14 cellular contexts compared by ENCODE assay signal in genomic region chr6:89950879-89951391, GRCh38. TPM values are rescaled to one million over a fixed set of nuclear protein-coding genes. Genes with fewer than 3 reads are reported as not detected.
DNase-seq lines count a peak whose midpoint lies in the region; ATAC-seq, FAIRE-seq and TF ChIP-seq lines count a peak whose summit lies in the region.
"Had no signal": no experiment of that assay in that cellular context is flagged by ENCODE, and none has a peak within 500 bp of the region (broad histone marks: within the 10 kb centered on the region; RNA-seq: fewer than 3 reads in every experiment).

No MANE protein-coding gene starts in this region.

- H3F3A ChIP-seq in SK-N-SH (replicated peaks; ENCODE audit: insufficient read depth) = no peaks in the 10 kb centered on the region

- no peak overlapping the region for H3K4me3 Mint-ChIP-seq in Caco-2 (ENCODE audit: unreplicated experiment)
- H3K4me3 Mint-ChIP-seq in brain = no peak overlapping the region
- H3K4me3 Mint-ChIP-seq in natural killer cell = no peak overlapping the region

- CTCF ChIA-PET in Caco-2 (lab: Charles Lee) (interaction anchor here (0.9 kb wide), 1 partner anchor 10 kb away, joined by 4 read pairs; no protein-coding TSS in a partner anchor), OCI-LY7 (lab: Charles Lee; ENCODE audit: unreplicated experiment) (no interaction called here), SK-N-SH (lab: Yijun Ruan, JAX) (interaction anchor here (0.5 to 3.9 kb wide), 7 partner anchors 10 to 528 kb away, joined by 3 to 22 read pairs (median 5); no protein-coding TSS in a partner anchor)

- no peaks in the 10 kb centered on the region for H3K36me3 Mint-ChIP-seq in Caco-2 (ENCODE audit: insufficient read depth, unreplicated experiment)
- H3K36me3 Mint-ChIP-seq in brain = peaks cover 30% of the 10 kb centered on the region
- peaks cover 5% of the 10 kb centered on the region for H3K36me3 Mint-ChIP-seq in natural killer cell

- H3K27ac Mint-ChIP-seq in Caco-2 (ENCODE audit: unreplicated experiment) = no peak overlapping the region
- H3K27ac Mint-ChIP-seq in brain = peak overlapping the region in 3 of 5 experiments; percentile 62 to 96 (median 81)
- H3K27ac Mint-ChIP-seq in natural killer cell = peak overlapping the region; percentile 81 to 87

- H4K20me1 ChIP-seq in OCI-LY7 (ENCODE audit: insufficient read depth, low read length) (no peaks in the 10 kb centered on the region), SK-N-SH (ENCODE audit: insufficient read depth) (no peaks in the 10 kb centered on the region)

- intact Hi-C loops in Caco-2 (cut with micrococcal nuclease; ENCODE audit: unreplicated experiment) = no loop called here
- intact Hi-C loops in OCI-LY7 (cut with micrococcal nuclease; ENCODE audit: unreplicated experiment) = no loop called here
- intact Hi-C loops in natural killer cell (cut with micrococcal nuclease) = loop anchor here (5.0 kb wide), 3 partner anchors 236 to 446 kb away; partner anchors contain the start of gene BACH2

- H3K9ac ChIP-seq in SK-N-SH = no peak overlapping the region

- no peak overlapping the region for H2AFZ ChIP-seq in OCI-LY7 (ENCODE audit: low read length)
- no peak overlapping the region for H2AFZ ChIP-seq in SK-N-SH (ENCODE audit: low read depth)

- FAIRE-seq in small intestine (lab: Jason Lieb, UNC) = no peak
- FAIRE-seq: GM19239 had no signal

- H3K9me3 Mint-ChIP-seq in Caco-2 (ENCODE audit: unreplicated experiment) (no peaks in the 10 kb centered on the region), brain (no peaks in the 10 kb centered on the region), natural killer cell (no peaks in the 10 kb centered on the region)

- WGBS in SK-N-SH (ENCODE audit: low lambda C conversion rate) = 81% methylated on average over 7 of the region's 15 CpGs
- 83 to 86% (median 86%) methylated on average over 15 of the region's 15 CpGs for WGBS in small intestine, 3 donors

- H3K9me3 ChIP-seq in Caco-2 (no peaks in the 10 kb centered on the region), OCI-LY7 (ENCODE audit: low read length) (no peaks in the 10 kb centered on the region), SK-N-SH (no peaks in the 10 kb centered on the region), small intestine (ENCODE audit: control insufficient read depth, low read depth) (no peaks in the 10 kb centered on the region)
- H3K9me3 ChIP-seq: HAP-1, left ventricle myocardium inferior, psoas muscle, upper lobe of right lung had no signal

- no peak for TF ChIP-seq RAD21 in SK-N-SH (IDR thresholded peaks at IDR 0.05; ENCODE audit: low read length)

- ATAC-seq in natural killer cell (no peak), GM18867 (IDR thresholded peaks at IDR 0.05; ENCODE audit: unreplicated experiment) (no peak)
- ATAC-seq: upper lobe of right lung had no signal

- H3K4me1 Mint-ChIP-seq in Caco-2 (ENCODE audit: low read depth, unreplicated experiment) (no peaks in the 10 kb centered on the region), brain (peaks cover 36% of the 10 kb centered on the region), natural killer cell (peaks cover 49% of the 10 kb centered on the region in 2 donors)

- H3K27me3 ChIP-seq in Caco-2 (replicated peaks; ENCODE audit: control insufficient read depth, insufficient read depth, low read length) (no peaks in the 10 kb centered on the region; the same call in 1 of the 2 replicates), SK-N-SH (ENCODE audit: insufficient read depth) (no peaks in the 10 kb centered on the region), small intestine (ENCODE audit: control insufficient read depth in 2 of 2, insufficient read depth in 2 of 2, low read length in 2 of 2) (no peaks in the 10 kb centered on the region)
- H3K27me3 ChIP-seq: upper lobe of right lung had no signal

- H3K79me2 ChIP-seq in OCI-LY7 (ENCODE audit: insufficient read depth, low read depth, low read length) = 0 out of 2 replicates have a peak, but pooled peaks cover 6% of the 10 kb centered on the region
- no peaks in the 10 kb centered on the region for H3K79me2 ChIP-seq in SK-N-SH (ENCODE audit: insufficient read depth)

- no TSS peak for BruUV-seq in Caco-2 (replicated peaks; lab: Mats Ljungman, UMichigan)
- TSS peak; percentile 27 for BruUV-seq in OCI-LY7 (replicated peaks; lab: Mats Ljungman, UMichigan)

- POLR2A ChIA-PET in Caco-2 (lab: Charles Lee) = no interaction called here
- POLR2A ChIA-PET in OCI-LY7 (lab: Charles Lee) = no interaction called here
- POLR2A ChIA-PET in SK-N-SH (lab: Yijun Ruan, JAX) = no interaction called here

- TF ChIP-seq CTCF in Caco-2 (IDR thresholded peaks at IDR 0.05; ENCODE audit: insufficient read depth in 1 of 2, low read depth in 1 of 2, low read length in 1 of 2, severe bottlenecking in 1 of 2, unreplicated experiment in 1 of 2) = no peak
- no peak for TF ChIP-seq CTCF in OCI-LY7 (conservative IDR thresholded peaks at IDR 0.05; ENCODE audit: low read length)
- TF ChIP-seq CTCF in brain (conservative IDR thresholded peaks at IDR 0.05) = no peak
- TF ChIP-seq CTCF in natural killer cell (IDR thresholded peaks at IDR 0.05) = no peak
- TF ChIP-seq CTCF in SK-N-SH (IDR thresholded peaks at IDR 0.05) = no peak

- no peaks in the 10 kb centered on the region for H3K9me2 ChIP-seq in OCI-LY7 (ENCODE audit: insufficient read depth, low read length)
- H3K9me2 ChIP-seq in SK-N-SH = no peaks in the 10 kb centered on the region

- H3K4me1 ChIP-seq in Caco-2 (no peaks in the 10 kb centered on the region), OCI-LY7 (ENCODE audit: insufficient read depth, low read length, poor library complexity, severe bottlenecking) (no peaks in the 10 kb centered on the region), SK-N-SH (ENCODE audit: control insufficient read depth in 1 of 2, insufficient read depth in 2 of 2, low read depth in 1 of 2, low read length in 1 of 2) (peaks cover 0 to 28% of the 10 kb centered on the region in 2 experiments; a peak in 2 of 4 replicates), small intestine (ENCODE audit: control insufficient read depth in 2 of 2, insufficient read depth in 1 of 2, low read depth in 1 of 2, low read length in 1 of 2) (no peaks in the 10 kb centered on the region)
- H3K4me1 ChIP-seq: left ventricle myocardium inferior, psoas muscle, upper lobe of right lung had no signal

- no peak for TF ChIP-seq EP300 in SK-N-SH (IDR thresholded peaks at IDR 0.05; ENCODE audit: borderline replicate concordance in 1 of 2, low read depth in 1 of 2, low read length in 1 of 2)

- no peaks in the 10 kb centered on the region for H3K36me3 ChIP-seq in Caco-2 (ENCODE audit: control insufficient read depth, insufficient read depth, low read length)
- peaks cover 93% of the 10 kb centered on the region for H3K36me3 ChIP-seq in OCI-LY7 (ENCODE audit: insufficient read depth, low read length)
- no peaks in the 10 kb centered on the region for H3K36me3 ChIP-seq in SK-N-SH (replicated peaks in 1 of 2; ENCODE audit: control insufficient read depth in 1 of 2, insufficient read depth in 2 of 2, low read length in 1 of 2)
- H3K36me3 ChIP-seq in small intestine (ENCODE audit: control insufficient read depth in 2 of 2, insufficient read depth in 2 of 2, low read length in 2 of 2) = no peaks in the 10 kb centered on the region
- H3K36me3 ChIP-seq: HAP-1, upper lobe of right lung had no signal

- DNase-seq in Caco-2 = peak; percentile 26 to 51
- DNase-seq in OCI-LY7 (ENCODE audit: low spot score) = no peak
- DNase-seq in natural killer cell = no peak
- DNase-seq in RKO (ENCODE audit: low spot score) = no peak
- no peak for DNase-seq in SK-N-SH
- no peak for DNase-seq in small intestine
- DNase-seq: Calu3, left ventricle myocardium inferior, upper lobe of right lung had no signal

- H3K27ac ChIP-seq in OCI-LY7 (ENCODE audit: low read depth, low read length, poor library complexity, severe bottlenecking) = no peak overlapping the region
- no peak overlapping the region; a peak in 1 of 4 replicates for H3K27ac ChIP-seq in SK-N-SH (ENCODE audit: low read depth in 2 of 2, low read length in 1 of 2)
- H3K27ac ChIP-seq in small intestine (ENCODE audit: low read depth in 1 of 2, low read length in 1 of 2) = no peak overlapping the region
- H3K27ac ChIP-seq: left ventricle myocardium inferior, psoas muscle, upper lobe of right lung had no signal

- no peak overlapping the region for H3K4me3 ChIP-seq in Caco-2 (ENCODE audit: low read depth, low read length)
- no peak overlapping the region for H3K4me3 ChIP-seq in OCI-LY7 (ENCODE audit: low read depth, low read length, poor library complexity, severe bottlenecking)
- no peak overlapping the region for H3K4me3 ChIP-seq in SK-N-SH (ENCODE audit: low read depth in 2 of 2, low read length in 1 of 2)
- no peak overlapping the region for H3K4me3 ChIP-seq in small intestine (ENCODE audit: low read depth in 1 of 2, low read length in 2 of 2)
- H3K4me3 ChIP-seq: HAP-1, left ventricle myocardium inferior, psoas muscle, upper lobe of right lung had no signal

- peaks cover 10% of the 10 kb centered on the region for H3K27me3 Mint-ChIP-seq in Caco-2 (ENCODE audit: insufficient read depth, unreplicated experiment)
- H3K27me3 Mint-ChIP-seq in brain = no peaks in the 10 kb centered on the region
- H3K27me3 Mint-ChIP-seq in natural killer cell (ENCODE audit: low read depth in 2 of 2) = no peaks in the 10 kb centered on the region

- no peak overlapping the region for H3K4me2 ChIP-seq in OCI-LY7 (ENCODE audit: low read length)
- no peak overlapping the region for H3K4me2 ChIP-seq in SK-N-SH

TF ChIP-seq in SK-N-SH, 30 proteins besides CTCF, POLR2A, EP300 and RAD21 (continues in another document):
- TF ChIP-seq RXRA (IDR thresholded peaks at IDR 0.05; ENCODE audit: borderline replicate concordance, low read depth) (no peak), SMC3 (IDR thresholded peaks at IDR 0.05; ENCODE audit: low read depth, low read length) (no peak), POLR2AphosphoS5 (IDR thresholded peaks at IDR 0.05; ENCODE audit: low read depth, low read length) (no peak), MAX (IDR thresholded peaks at IDR 0.05; ENCODE audit: low read depth) (no peak), RCOR1 (IDR thresholded peaks at IDR 0.05; ENCODE audit: low read length) (no peak)

RNA-seq across cellular contexts. Expression of gene GJA10, which starts 56.7 kb away (rescaled TPM):
- not detected in 2 replicates for total RNA-seq in Caco-2 (2022)
- total RNA-seq in OCI-LY7 (2014; rRNA removed; shearing (Covaris generic)) = not detected in 2 replicates
- not detected in 2 replicates for total RNA-seq in OCI-LY7 (2022)
- not detected for polyA plus RNA-seq in brain (ENCODE audit: insufficient read depth, low read depth, low replicate concordance)
- total RNA-seq in natural killer cell = not detected
- polyA plus RNA-seq in SK-N-SH (2012; rRNA removed) = not detected in 2 replicates
- polyA plus RNA-seq in SK-N-SH (2012; cell fraction: cytosol; rRNA removed) = not detected in 2 replicates
- not detected in 2 replicates for polyA plus RNA-seq in SK-N-SH (2012; cell fraction: nucleus; rRNA removed)
- not detected for polyA plus RNA-seq in small intestine
- total RNA-seq: Calu3, left ventricle myocardium inferior, psoas muscle, upper lobe of right lung had no signal
- polyA plus RNA-seq: psoas muscle had no signal

Comparison
In these comparisons a context has a peak if more than half of its experiments do, and no peak if none do; other contexts are left out.
1. DNase-seq: peak in Caco-2 (2 of 2); none in OCI-LY7 (single experiment), natural killer cell (single experiment), RKO (single experiment), SK-N-SH (single experiment) and small intestine (single experiment).